ENCODE assay signal across 34 cellular contexts in the genomic region with DNA sequence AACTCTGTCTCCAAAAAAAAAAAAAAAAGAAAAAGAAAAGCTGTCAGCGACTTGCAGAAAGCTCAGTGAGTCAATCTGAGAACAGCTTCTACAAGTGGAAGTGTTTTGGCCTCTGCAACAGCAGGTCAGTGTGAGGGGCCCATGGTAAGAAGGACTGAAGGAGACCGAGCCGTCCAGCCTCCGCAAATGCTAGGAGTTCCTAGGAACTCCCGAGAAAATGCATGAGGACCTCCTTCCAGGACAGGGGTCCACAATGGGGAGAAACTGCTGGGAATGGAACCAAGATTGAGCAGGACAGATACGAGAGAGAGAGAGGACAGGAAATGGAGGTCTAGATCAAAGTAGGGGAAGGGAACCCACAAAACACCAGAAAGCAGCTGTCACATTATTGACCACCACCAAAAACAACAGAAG.
DNase-seq lines count a peak whose midpoint lies in the region; ATAC-seq and TF ChIP-seq lines count a peak whose summit lies in the region.
"Had no signal": no experiment of that assay in that cellular context is flagged by ENCODE, and none has a peak within 500 bp of the region (broad histone marks: within the 10 kb centered on the region; RNA-seq: fewer than 3 reads in every experiment).

No MANE protein-coding gene starts in this region.

- POLR2A ChIA-PET in CD8-positive, alpha-beta T cell (lab: Charles Lee), result no interaction called here

- no peak overlapping the region for H3K4me3 ChIP-seq in Loucy (ENCODE audit: low read length, poor library complexity, severe bottlenecking)
- H3K4me3 ChIP-seq in CD8-positive, alpha-beta T cell (ENCODE audit: low read depth, low read length), result no peak overlapping the region
- H3K4me3 ChIP-seq: breast epithelium, gastrocnemius medialis, HAP-1, hepatocyte, mucosa of descending colon, SJCRH30, suprapubic skin, upper lobe of right lung had no signal

- peak overlapping the region; percentile 22 for H3K4me2 ChIP-seq in Loucy (ENCODE audit: low read depth, low read length, poor library complexity, severe bottlenecking)
- H3K4me2 ChIP-seq: hepatocyte had no signal

- peaks cover 3% of the 10 kb centered on the region for H3K36me3 Mint-ChIP-seq in activated CD8-positive, alpha-beta memory T cell treated with anti-CD3 and anti-CD28 coated beads, Interleukin-2, amount 10 ng/mL, durations not matched to agents 7 days and 5 days
- H3K36me3 Mint-ChIP-seq in CD8-positive, alpha-beta T cell, result peaks cover 28% of the 10 kb centered on the region

- no peaks in the 10 kb centered on the region for H3K9me3 ChIP-seq in Loucy (ENCODE audit: insufficient read depth, low read depth, low read length)
- no peaks in the 10 kb centered on the region for H3K9me3 ChIP-seq in CD8-positive, alpha-beta T cell (ENCODE audit: low read length)
- H3K9me3 ChIP-seq: breast epithelium, gastrocnemius medialis, HAP-1, mucosa of descending colon, SJCRH30, suprapubic skin, upper lobe of right lung had no signal

- peak; percentile 53 for ATAC-seq in activated CD8-positive, alpha-beta memory T cell treated with anti-CD3 and anti-CD28 coated beads, Interleukin-2, amount 10 ng/mL, durations not matched to agents 7 days and 5 days
- ATAC-seq in GM19395 (IDR thresholded peaks at IDR 0.05; ENCODE audit: unreplicated experiment) (peak; percentile 66), GM19467 (IDR thresholded peaks at IDR 0.05; ENCODE audit: unreplicated experiment) (no peak)
- no peak for ATAC-seq in stimulated activated naive CD8-positive, alpha-beta T cell treated with anti-CD3 and anti-CD28 coated beads, Interleukin-15, amount 100 ng/mL, for 72 hours
- ATAC-seq in CD8-positive, alpha-beta T cell, result no peak
- ATAC-seq: gastrocnemius medialis, mucosa of descending colon, upper lobe of right lung had no signal

- H3K36me3 ChIP-seq in Loucy (ENCODE audit: insufficient read depth, low read length), result no peaks in the 10 kb centered on the region
- H3K36me3 ChIP-seq in CD8-positive, alpha-beta T cell (ENCODE audit: insufficient read depth, low read length), result no peaks in the 10 kb centered on the region
- H3K36me3 ChIP-seq: breast epithelium, gastrocnemius medialis, HAP-1, SJCRH30, suprapubic skin, upper lobe of right lung, WERI-Rb-1 had no signal

- TF ChIP-seq CTCF in Loucy (conservative IDR thresholded peaks at IDR 0.05; ENCODE audit: low read length), result no peak
- TF ChIP-seq CTCF in CD8-positive, alpha-beta T cell (IDR thresholded peaks at IDR 0.05), result no peak

- H4K20me1 ChIP-seq in Loucy (ENCODE audit: insufficient read depth, low read length, poor library complexity, severe bottlenecking), result no peaks in the 10 kb centered on the region

- no peaks in the 10 kb centered on the region for H3F3A ChIP-seq in Loucy (ENCODE audit: low read depth)

- peaks cover 7% of the 10 kb centered on the region for H3K4me1 ChIP-seq in Loucy (ENCODE audit: insufficient read depth, low read length, poor library complexity, severe bottlenecking)
- H3K4me1 ChIP-seq in CD8-positive, alpha-beta T cell (ENCODE audit: insufficient read depth, low read length), result peaks cover 4% of the 10 kb centered on the region
- H3K4me1 ChIP-seq: breast epithelium, gastrocnemius medialis, suprapubic skin, upper lobe of right lung had no signal

- no peak overlapping the region for H3K9ac ChIP-seq in Loucy (ENCODE audit: low read depth, low read length, poor library complexity, severe bottlenecking)

- no peak overlapping the region for H2AFZ ChIP-seq in Loucy (ENCODE audit: low read length)
- H2AFZ ChIP-seq: hepatocyte had no signal

- intact Hi-C loops in CD8-positive, alpha-beta T cell (cut with DNase I, micrococcal nuclease), result no loop called here

- H3K4me3 Mint-ChIP-seq in activated CD8-positive, alpha-beta memory T cell treated with anti-CD3 and anti-CD28 coated beads, Interleukin-2, amount 10 ng/mL, durations not matched to agents 7 days and 5 days, result peak overlapping the region; percentile 11
- no peak overlapping the region for H3K4me3 Mint-ChIP-seq in stimulated activated naive CD8-positive, alpha-beta T cell treated with anti-CD3 and anti-CD28 coated beads, Interleukin-15, amount 100 ng/mL, for 72 hours
- no peak overlapping the region for H3K4me3 Mint-ChIP-seq in CD8-positive, alpha-beta T cell
- H3K4me3 Mint-ChIP-seq: activated CD4-positive, alpha-beta T cell treated with anti-CD3 and anti-CD28 coated beads, Interleukin-2, amount 10 ng/mL, durations not matched to agents 24 days and 14 days; activated naive CD8-positive, alpha-beta T cell treated with anti-CD3 and anti-CD28 coated beads for 36 hours; activated T-cell treated with anti-CD3 and anti-CD28 coated beads, Interleukin-2, amount 50 U/mL, for 24 hours; CD14-positive monocyte; IgD-negative memory B cell; nephron had no signal

- no peaks in the 10 kb centered on the region for H3K27me3 ChIP-seq in Loucy (ENCODE audit: insufficient read depth, low read length, poor library complexity, severe bottlenecking)
- no peaks in the 10 kb centered on the region for H3K27me3 ChIP-seq in CD8-positive, alpha-beta T cell (ENCODE audit: insufficient read depth, low read length)
- H3K27me3 ChIP-seq: breast epithelium, gastrocnemius medialis, hepatocyte, SJCRH30, suprapubic skin, upper lobe of right lung had no signal

- peaks cover 3% of the 10 kb centered on the region for H3K27me3 Mint-ChIP-seq in activated CD8-positive, alpha-beta memory T cell treated with anti-CD3 and anti-CD28 coated beads, Interleukin-2, amount 10 ng/mL, durations not matched to agents 7 days and 5 days
- H3K27me3 Mint-ChIP-seq in stimulated activated naive CD8-positive, alpha-beta T cell treated with anti-CD3 and anti-CD28 coated beads, Interleukin-15, amount 100 ng/mL, for 72 hours, result no peaks in the 10 kb centered on the region
- H3K27me3 Mint-ChIP-seq in CD8-positive, alpha-beta T cell (ENCODE audit: low read depth), result no peaks in the 10 kb centered on the region
- H3K27me3 Mint-ChIP-seq: activated naive CD8-positive, alpha-beta T cell treated with anti-CD3 and anti-CD28 coated beads for 36 hours; activated T-cell treated with anti-CD3 and anti-CD28 coated beads, Interleukin-2, amount 50 U/mL, for 24 hours; IgD-negative memory B cell had no signal

- H3K79me2 ChIP-seq in Loucy (ENCODE audit: insufficient read depth, low read length), result no peaks in the 10 kb centered on the region
- H3K79me2 ChIP-seq: hepatocyte had no signal

- H3K27ac Mint-ChIP-seq in activated CD8-positive, alpha-beta memory T cell treated with anti-CD3 and anti-CD28 coated beads, Interleukin-2, amount 10 ng/mL, durations not matched to agents 7 days and 5 days, result no peak overlapping the region
- peak overlapping the region; percentile 10 to 31 for H3K27ac Mint-ChIP-seq in stimulated activated naive CD8-positive, alpha-beta T cell treated with anti-CD3 and anti-CD28 coated beads, Interleukin-15, amount 100 ng/mL, for 72 hours
- H3K27ac Mint-ChIP-seq in CD8-positive, alpha-beta T cell, result no peak overlapping the region
- H3K27ac Mint-ChIP-seq: activated CD4-positive, alpha-beta T cell treated with anti-CD3 and anti-CD28 coated beads, Interleukin-2, amount 10 ng/mL, durations not matched to agents 24 days and 14 days; activated naive CD8-positive, alpha-beta T cell treated with anti-CD3 and anti-CD28 coated beads for 36 hours; activated T-cell treated with anti-CD3 and anti-CD28 coated beads, Interleukin-2, amount 50 U/mL, for 24 hours; IgD-negative memory B cell; nephron had no signal

- H3K9me3 Mint-ChIP-seq in activated CD8-positive, alpha-beta memory T cell treated with anti-CD3 and anti-CD28 coated beads, Interleukin-2, amount 10 ng/mL, durations not matched to agents 7 days and 5 days (ENCODE audit: low read depth), result peaks cover 2% of the 10 kb centered on the region
- peaks cover 12 to 16% of the 10 kb centered on the region in 2 donors for H3K9me3 Mint-ChIP-seq in stimulated activated naive CD8-positive, alpha-beta T cell treated with anti-CD3 and anti-CD28 coated beads, Interleukin-15, amount 100 ng/mL, for 72 hours
- H3K9me3 Mint-ChIP-seq in CD8-positive, alpha-beta T cell, result peaks cover 7% of the 10 kb centered on the region

- no peak for DNase-seq in activated CD8-positive, alpha-beta memory T cell treated with anti-CD3 and anti-CD28 coated beads, Interleukin-2, amount 10 ng/mL, durations not matched to agents 7 days and 5 days
- DNase-seq in activated CD8-positive, alpha-beta memory T cell treated with anti-CD3 and anti-CD28 coated beads for 24 hours, result no peak
- no peak for DNase-seq in stimulated activated naive CD8-positive, alpha-beta T cell treated with anti-CD3 and anti-CD28 coated beads, Interleukin-15, amount 100 ng/mL, for 72 hours
- no peak for DNase-seq in CD8-positive, alpha-beta T cell
- no peak for DNase-seq in NCI-H82 (lab: John Stamatoyannopoulos, UW)
- DNase-seq: activated CD4-positive, alpha-beta T cell treated with anti-CD3 and anti-CD28 coated beads, Interleukin-2, amount 10 ng/mL, durations not matched to agents 24 days and 14 days; activated gamma-delta T cell; activated naive CD8-positive, alpha-beta T cell treated with anti-CD3 and anti-CD28 coated beads for 36 hours; activated T-cell treated with anti-CD3 and anti-CD28 coated beads, Interleukin-2, amount 50 U/mL, for 24 hours; anterior cingulate cortex; Calu3; DND-41; gastrocnemius medialis; GF-D8; mucosa of descending colon; NCI-H1092; NCI-H1694 treated with DMSO at 0.1 percent for 48 hours; RPMI8226; stimulated activated CD4-positive, alpha-beta T cell treated with anti-CD3 and anti-CD28 coated beads, Interleukin-15, amount 100 ng/mL, for 24 hours; stimulated activated CD4-positive, alpha-beta T cell treated with anti-CD3 and anti-CD28 coated beads, Interleukin-4, amount 100 ng/mL, for 4 hours; upper lobe of right lung; WERI-Rb-1 had no signal

- H3K27ac ChIP-seq in CD8-positive, alpha-beta T cell (ENCODE audit: low read depth, low read length), result no peak overlapping the region
- H3K27ac ChIP-seq: 22Rv1, breast epithelium, gastrocnemius medialis, hepatocyte, SJCRH30, suprapubic skin, upper lobe of right lung, WERI-Rb-1 had no signal

- H3K4me1 Mint-ChIP-seq in activated CD8-positive, alpha-beta memory T cell treated with anti-CD3 and anti-CD28 coated beads, Interleukin-2, amount 10 ng/mL, durations not matched to agents 7 days and 5 days, result peaks cover 13% of the 10 kb centered on the region
- peaks cover 8% of the 10 kb centered on the region for H3K4me1 Mint-ChIP-seq in stimulated activated naive CD8-positive, alpha-beta T cell treated with anti-CD3 and anti-CD28 coated beads, Interleukin-15, amount 100 ng/mL, for 72 hours
- peaks cover 6% of the 10 kb centered on the region for H3K4me1 Mint-ChIP-seq in CD8-positive, alpha-beta T cell (ENCODE audit: low read depth)
- H3K4me1 Mint-ChIP-seq: CD14-positive monocyte had no signal

- CTCF ChIA-PET in activated CD8-positive, alpha-beta memory T cell treated with anti-CD3 and anti-CD28 coated beads, Interleukin-2, amount 10 ng/mL, durations not matched to agents 7 days and 5 days (lab: Charles Lee), result interaction anchor here (0.9 to 1.7 kb wide), 2 partner anchors 135 to 505 kb away, joined by 3 to 5 read pairs; no protein-coding TSS in a partner anchor
- CTCF ChIA-PET in CD8-positive, alpha-beta T cell (lab: Charles Lee), result no interaction called here

- no peaks in the 10 kb centered on the region for H3K9me2 ChIP-seq in Loucy (replicated peaks; ENCODE audit: low read depth, low read length)

Comparison
In these comparisons a context has a peak if more than half of its experiments do, and no peak if none do; other contexts are left out.
1. ATAC-seq: peak in activated CD8-positive, alpha-beta memory T cell treated with anti-CD3 and anti-CD28 coated beads, Interleukin-2, amount 10 ng/mL, durations not matched to agents 7 days and 5 days (single experiment) and GM19395 (single experiment); none in stimulated activated naive CD8-positive, alpha-beta T cell treated with anti-CD3 and anti-CD28 coated beads, Interleukin-15, amount 100 ng/mL, for 72 hours (single experiment), GM19467 (single experiment) and CD8-positive, alpha-beta T cell (single experiment).
2. H3K27ac Mint-ChIP-seq: peak in stimulated activated naive CD8-positive, alpha-beta T cell treated with anti-CD3 and anti-CD28 coated beads, Interleukin-15, amount 100 ng/mL, for 72 hours (2 of 2); none in activated CD8-positive, alpha-beta memory T cell treated with anti-CD3 and anti-CD28 coated beads, Interleukin-2, amount 10 ng/mL, durations not matched to agents 7 days and 5 days (single experiment) and CD8-positive, alpha-beta T cell (single experiment).